ENCODE assay signal across 16 cellular contexts in the genomic region with DNA sequence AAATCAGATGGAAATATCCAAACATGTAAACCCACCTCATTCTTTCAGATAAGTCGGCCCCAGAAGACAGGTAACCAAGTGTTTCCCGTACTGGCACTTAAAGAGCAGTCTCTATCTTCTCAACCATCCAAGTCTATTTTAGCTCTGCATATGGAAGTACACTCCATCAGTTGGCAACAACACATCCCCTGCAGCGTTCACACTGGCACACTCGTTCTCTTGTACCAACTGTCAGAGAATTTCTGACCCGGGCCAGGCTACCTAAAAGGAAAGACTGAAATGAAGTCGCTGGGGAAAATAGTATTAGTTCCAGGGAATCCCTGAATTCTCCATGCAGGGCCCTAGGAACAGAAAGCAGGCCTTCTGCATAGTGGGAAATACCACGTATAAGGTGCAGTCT.
DNase-seq lines count a peak whose midpoint lies in the region; ATAC-seq and TF ChIP-seq lines count a peak whose summit lies in the region.
"Had no signal": no experiment of that assay in that cellular context is flagged by ENCODE, and none has a peak within 500 bp of the region (broad histone marks: within the 10 kb centered on the region; RNA-seq: fewer than 3 reads in every experiment).

No MANE protein-coding gene starts in this region.

- DNase-seq in heart right ventricle (no peak), Right ventricle myocardium inferior (ENCODE audit: missing footprints) (no peak), T-helper 17 cell (no peak), immature natural killer cell (no peak), hypothalamus (lab: John Stamatoyannopoulos, UW) (no peak), NCI-H2171 treated with DMSO at 0.1 percent for 48 hours (lab: John Stamatoyannopoulos, UW) (no peak), NCI-H2081 treated with DMSO at 0.1 percent for 48 hours (lab: John Stamatoyannopoulos, UW) (no peak)
- DNase-seq: BE2C; Calu3; CD8-positive, alpha-beta T cell; KBM-7; NCI-H1105 treated with DMSO at 0.1 percent for 48 hours; NCI-H1694; NCI-H510A treated with DMSO at 0.1 percent for 48 hours; SHP77 treated with DMSO at 0.1 percent for 48 hours had no signal

- intact Hi-C loops in heart right ventricle (cut with DNase I) = loop anchor here in 7 of 10 donors (5.0 to 10.0 kb wide), 6 partner anchors 34 to 156 kb away; no protein-coding TSS in a partner anchor
- intact Hi-C loops in Right ventricle myocardium inferior (cut with DNase I) = no loop called here

- H3K27ac Mint-ChIP-seq in T-helper 17 cell = no peak overlapping the region
- H3K27ac Mint-ChIP-seq in immature natural killer cell = no peak overlapping the region
- H3K27ac Mint-ChIP-seq: CD8-positive, alpha-beta T cell had no signal

- H3K4me1 Mint-ChIP-seq in T-helper 17 cell (peaks cover 40% of the 10 kb centered on the region), immature natural killer cell (peaks cover 19 to 34% of the 10 kb centered on the region in 2 donors)

- H3K36me3 Mint-ChIP-seq in T-helper 17 cell (ENCODE audit: low read depth) = peaks cover 2% of the 10 kb centered on the region
- H3K36me3 Mint-ChIP-seq in immature natural killer cell = no peaks in the 10 kb centered on the region
- H3K36me3 Mint-ChIP-seq: CD8-positive, alpha-beta T cell had no signal

- H3K9me3 ChIP-seq in heart right ventricle (no peaks in the 10 kb centered on the region), T-helper 17 cell (ENCODE audit: control insufficient read depth, low read length, poor library complexity, severe bottlenecking) (no peaks in the 10 kb centered on the region)
- H3K9me3 ChIP-seq: BE2C had no signal

- H3K27ac ChIP-seq in heart right ventricle = peak overlapping the region in 8 of 10 donors; percentile 23 to 90 (median 88)

- H3K36me3 ChIP-seq in heart right ventricle = no peaks in the 10 kb centered on the region
- H3K36me3 ChIP-seq: BE2C had no signal

- H3K27me3 ChIP-seq in heart right ventricle = peaks cover 0 to 6% (median 0%) of the 10 kb centered on the region in 7 donors
- H3K27me3 ChIP-seq: BE2C had no signal

- ATAC-seq in heart right ventricle (no peak), Right ventricle myocardium inferior (no peak), T-helper 17 cell (no peak)
- ATAC-seq: CD8-positive, alpha-beta T cell; HepG2 had no signal

- H3K4me3 ChIP-seq in heart right ventricle = peak overlapping the region in 7 of 10 donors; percentile 2 to 92 (median 76)

- TF ChIP-seq CTCF in heart right ventricle (IDR thresholded peaks at IDR 0.05) = no peak

- peaks cover 3% of the 10 kb centered on the region for H3K27me3 Mint-ChIP-seq in T-helper 17 cell
- peaks cover 3 to 4% (median 3%) of the 10 kb centered on the region in 3 donors for H3K27me3 Mint-ChIP-seq in immature natural killer cell (ENCODE audit: low read depth in 3 of 3)

- no peaks in the 10 kb centered on the region for H3K9me3 Mint-ChIP-seq in immature natural killer cell
- H3K9me3 Mint-ChIP-seq: CD8-positive, alpha-beta T cell had no signal

- 60 to 64% methylated on average over 7 of the region's 7 CpGs for WGBS in heart right ventricle, 2 donors

- peak overlapping the region; percentile 93 for H3K4me3 Mint-ChIP-seq in T-helper 17 cell
- peak overlapping the region in 3 of 5 donors; percentile 52 to 84 (median 81) for H3K4me3 Mint-ChIP-seq in immature natural killer cell
- H3K4me3 Mint-ChIP-seq: CD8-positive, alpha-beta T cell had no signal

- H3K4me1 ChIP-seq in heart right ventricle = peaks cover 0 to 56% (median 32%) of the 10 kb centered on the region in 9 donors
